ENCODE assay signal across 16 cellular contexts in the genomic region with DNA sequence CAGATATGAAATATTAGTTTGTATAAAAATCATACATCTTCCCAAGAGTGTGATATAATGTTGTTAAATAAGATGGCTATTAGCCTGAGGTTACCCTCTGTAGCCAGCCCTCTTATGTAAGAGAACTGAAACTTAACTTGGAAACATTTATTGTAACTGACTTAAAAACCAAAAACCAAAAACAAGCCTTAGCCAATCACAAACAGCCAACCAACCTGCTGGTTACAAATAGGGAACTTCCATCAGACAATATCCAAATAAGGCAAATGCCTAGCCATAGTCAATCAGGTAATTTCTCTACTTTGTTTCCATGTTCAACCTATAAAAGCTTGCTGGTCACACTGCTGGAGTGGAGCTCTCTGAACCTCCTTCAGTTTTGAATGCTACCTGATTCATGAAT.
A peak's percentile ranks its signal among the peaks of the same experiment; 100 is the strongest.
DNase-seq lines count a peak whose midpoint lies in the region; ATAC-seq and TF ChIP-seq lines count a peak whose summit lies in the region.
"Had no signal": no experiment of that assay in that cellular context is flagged by ENCODE, and none has a peak within 500 bp of the region (broad histone marks: within the 10 kb centered on the region; RNA-seq: fewer than 3 reads in every experiment).

No MANE protein-coding gene starts in this region.

- H3K4me3 ChIP-seq in GM06990 (replicated peaks; ENCODE audit: low read depth, low read length), result no peak overlapping the region
- H3K4me3 ChIP-seq: esophagus squamous epithelium had no signal

- TF ChIP-seq CTCF in GM06990 (IDR thresholded peaks at IDR 0.05; ENCODE audit: insufficient read depth, low read length, poor library complexity, severe bottlenecking), result no peak

- ATAC-seq in GM18870 (IDR thresholded peaks at IDR 0.05; ENCODE audit: unreplicated experiment) (peak; percentile 77), HG02870 (IDR thresholded peaks at IDR 0.05; ENCODE audit: unreplicated experiment) (peak; percentile 66), HG03571 (IDR thresholded peaks at IDR 0.05; ENCODE audit: unreplicated experiment) (peak; percentile 68), HG02763 (IDR thresholded peaks at IDR 0.05; ENCODE audit: unreplicated experiment) (no peak), GM19328 (IDR thresholded peaks at IDR 0.05; ENCODE audit: unreplicated experiment) (no peak)
- ATAC-seq: naive thymus-derived CD8-positive, alpha-beta T cell; T-cell had no signal

- DNase-seq in GM06990 (ENCODE audit: extremely low read depth, insufficient read length) (peak; percentile 13), islet precursor cell (no peak), NCI-H1417 treated with DMSO at 0.1 percent for 48 hours (lab: John Stamatoyannopoulos, UW) (no peak)
- DNase-seq: activated CD4-positive, alpha-beta T cell treated with anti-CD3 and anti-CD28 coated beads for 48 hours; activated effector memory CD4-positive, alpha-beta T cell treated with Interleukin-2 at 50 U/mL for 16 hours; cortex of kidney; esophagus squamous epithelium; H7; naive thymus-derived CD8-positive, alpha-beta T cell; NCI-H2171; T-cell had no signal

- H3K36me3 ChIP-seq in GM06990 (ENCODE audit: control insufficient read depth, insufficient read depth, low read length), result no peaks in the 10 kb centered on the region

- no peaks in the 10 kb centered on the region for H3K27me3 ChIP-seq in GM06990 (replicated peaks; ENCODE audit: control insufficient read depth, insufficient read depth, low read length)
- H3K27me3 ChIP-seq: esophagus squamous epithelium had no signal

Comparison
In these comparisons a context has a peak if more than half of its experiments do, and no peak if none do; other contexts are left out.
1. ATAC-seq: peak in GM18870 (single experiment), HG02870 (single experiment) and HG03571 (single experiment); none in HG02763 (single experiment) and GM19328 (single experiment).